ENCODE assay signal across 8 cellular contexts in genomic region chr1:89065077-89065868, GRCh38. TPM values are rescaled to one million over a fixed set of nuclear protein-coding genes. Genes with fewer than 3 reads are reported as not detected.
DNase-seq lines count a peak whose midpoint lies in the region; ATAC-seq and TF ChIP-seq lines count a peak whose summit lies in the region.

A gene with protein sequence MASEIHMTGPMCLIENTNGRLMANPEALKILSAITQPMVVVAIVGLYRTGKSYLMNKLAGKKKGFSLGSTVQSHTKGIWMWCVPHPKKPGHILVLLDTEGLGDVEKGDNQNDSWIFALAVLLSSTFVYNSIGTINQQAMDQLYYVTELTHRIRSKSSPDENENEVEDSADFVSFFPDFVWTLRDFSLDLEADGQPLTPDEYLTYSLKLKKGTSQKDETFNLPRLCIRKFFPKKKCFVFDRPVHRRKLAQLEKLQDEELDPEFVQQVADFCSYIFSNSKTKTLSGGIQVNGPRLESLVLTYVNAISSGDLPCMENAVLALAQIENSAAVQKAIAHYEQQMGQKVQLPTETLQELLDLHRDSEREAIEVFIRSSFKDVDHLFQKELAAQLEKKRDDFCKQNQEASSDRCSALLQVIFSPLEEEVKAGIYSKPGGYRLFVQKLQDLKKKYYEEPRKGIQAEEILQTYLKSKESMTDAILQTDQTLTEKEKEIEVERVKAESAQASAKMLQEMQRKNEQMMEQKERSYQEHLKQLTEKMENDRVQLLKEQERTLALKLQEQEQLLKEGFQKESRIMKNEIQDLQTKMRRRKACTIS (minus strand): TSS chr1:89065208. CDS start chr1:89063234, 1,974 bp downstream.

- TF ChIP-seq POLR2A in prostate gland (IDR thresholded peaks at IDR 0.05): peak; percentile 26

- H3K4me3 ChIP-seq in prostate gland: peak within 1 kb of the TSS; percentile 23 to 34

- intact Hi-C loops in prostate gland (cut with DNase I): no loop called here

- H3K27ac ChIP-seq in prostate gland: peak within 1 kb of the TSS; percentile 84 to 86

- peak within 1 kb of the TSS; percentile 88 for H3K27ac Mint-ChIP-seq in activated T-helper 17 cell treated with anti-CD3 and anti-CD28 coated beads, Interleukin-2, amount 50 U/mL, for 72 hours
- no peak within 1 kb of the TSS for H3K27ac Mint-ChIP-seq in glutamatergic neuron (ENCODE audit: unreplicated experiment)

- no peaks in the 10 kb centered on the region for H3K9me3 Mint-ChIP-seq in activated T-helper 17 cell treated with anti-CD3 and anti-CD28 coated beads, Interleukin-2, amount 50 U/mL, for 72 hours
- no peaks in the 10 kb centered on the region for H3K9me3 Mint-ChIP-seq in glutamatergic neuron (ENCODE audit: unreplicated experiment)

- peak; percentile 40 for DNase-seq in AG08396 (ENCODE audit: low spot score)
- DNase-seq in foreskin melanocyte: peak; percentile 42
- DNase-seq in prostate gland (ENCODE audit: low spot score): peak; percentile 38
- DNase-seq in glutamatergic neuron: no peak
- no peak for DNase-seq in COLO829 (ENCODE audit: low spot score)

- 15% methylated on average over 4 of the region's 4 CpGs for WGBS in prostate gland

- H3K36me3 Mint-ChIP-seq in activated T-helper 17 cell treated with anti-CD3 and anti-CD28 coated beads, Interleukin-2, amount 50 U/mL, for 72 hours (ENCODE audit: low read depth): peaks cover 36% of the 10 kb centered on the region
- no peaks in the 10 kb centered on the region for H3K36me3 Mint-ChIP-seq in glutamatergic neuron (ENCODE audit: unreplicated experiment)

- H3K4me1 ChIP-seq in prostate gland (replicated peaks): no peaks in the 10 kb centered on the region

- peaks cover 20% of the 10 kb centered on the region for H3K4me1 Mint-ChIP-seq in activated T-helper 17 cell treated with anti-CD3 and anti-CD28 coated beads, Interleukin-2, amount 50 U/mL, for 72 hours
- H3K4me1 Mint-ChIP-seq in glutamatergic neuron (ENCODE audit: low read depth, unreplicated experiment): peaks cover 2% of the 10 kb centered on the region

- TF ChIP-seq CTCF in prostate gland (IDR thresholded peaks at IDR 0.05) (no peak), glutamatergic neuron (IDR thresholded peaks at IDR 0.05; ENCODE audit: partially characterized antibody, unreplicated experiment) (no peak)

- no peaks in the 10 kb centered on the region for H3K27me3 ChIP-seq in prostate gland (replicated peaks; ENCODE audit: insufficient read depth)

- peak within 1 kb of the TSS; percentile 96 for H3K4me3 Mint-ChIP-seq in activated T-helper 17 cell treated with anti-CD3 and anti-CD28 coated beads, Interleukin-2, amount 50 U/mL, for 72 hours
- no peak within 1 kb of the TSS for H3K4me3 Mint-ChIP-seq in glutamatergic neuron (ENCODE audit: unreplicated experiment)

- H3K9me3 ChIP-seq in prostate gland: no peaks in the 10 kb centered on the region

- H3K36me3 ChIP-seq in prostate gland: no peaks in the 10 kb centered on the region

- ATAC-seq in GM19043 (IDR thresholded peaks at IDR 0.05; ENCODE audit: low read depth, unreplicated experiment) (peak; percentile 51), HG03432 (IDR thresholded peaks at IDR 0.05; ENCODE audit: unreplicated experiment) (peak; percentile 78)
- ATAC-seq in activated T-helper 17 cell treated with anti-CD3 and anti-CD28 coated beads, Interleukin-2, amount 50 U/mL, for 72 hours (replicated peaks): peak; percentile 75

- no peaks in the 10 kb centered on the region for H3K27me3 Mint-ChIP-seq in activated T-helper 17 cell treated with anti-CD3 and anti-CD28 coated beads, Interleukin-2, amount 50 U/mL, for 72 hours
- H3K27me3 Mint-ChIP-seq in glutamatergic neuron (ENCODE audit: unreplicated experiment): no peaks in the 10 kb centered on the region

RNA-seq across cellular contexts. Expression of the gene that starts here (rescaled TPM):
- total RNA-seq in activated T-helper 17 cell treated with anti-CD3 and anti-CD28 coated beads, Interleukin-2, amount 50 U/mL, for 72 hours: 10 to 100 TPM; 56.7 to 83.7 TPM
- 10 to 100 TPM in 1 of 2 donors, 1 to 10 TPM in 1; 9.1 to 13.9 TPM for total RNA-seq in prostate gland
- total RNA-seq in glutamatergic neuron (ENCODE audit: unreplicated experiment): not detected

Comparison
In these comparisons a context has a peak if more than half of its experiments do, and no peak if none do; other contexts are left out.
1. RNA of the gene that starts here (total RNA-seq): 56.7 to 83.7 TPM in activated T-helper 17 cell treated with anti-CD3 and anti-CD28 coated beads, Interleukin-2, amount 50 U/mL, for 72 hours and 9.1 to 13.9 TPM in prostate gland; not detected in glutamatergic neuron (single experiment); every median in the first group is over 10 times any median in the second.
2. DNase-seq: peak in AG08396 (single experiment), foreskin melanocyte (single experiment) and prostate gland (single experiment); none in glutamatergic neuron (single experiment) and COLO829 (single experiment).
3. Peak in every context shown above with its lines, with median percentiles within 50 percentile points of each other: ATAC-seq.